ENCODE assay signal across 8 cellular contexts in the genomic region with DNA sequence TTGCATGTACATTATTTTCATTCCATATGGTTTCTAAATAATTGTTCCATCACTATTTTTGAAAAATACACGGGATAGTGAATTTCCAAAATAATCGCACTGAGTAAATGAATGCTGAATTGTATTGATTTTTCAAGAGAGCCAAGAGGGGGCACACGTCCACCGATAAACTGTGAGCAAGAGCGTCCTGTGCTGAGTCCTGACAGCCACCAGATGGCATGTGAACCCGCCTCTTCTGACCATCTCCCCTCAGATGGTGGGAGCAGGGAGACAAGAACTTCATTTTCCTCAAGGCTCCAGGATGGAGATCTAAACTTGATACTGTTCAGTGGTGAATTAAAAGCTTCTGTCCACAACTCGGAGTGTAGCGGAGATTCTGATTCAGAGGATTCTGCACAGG. TPM values are rescaled to one million over a fixed set of nuclear protein-coding genes. Genes with fewer than 3 reads are reported as not detected.
DNase-seq lines count a peak whose midpoint lies in the region; ATAC-seq, FAIRE-seq and TF ChIP-seq lines count a peak whose summit lies in the region.

No MANE protein-coding gene starts in this region.

- H3K27ac ChIP-seq in Panc1 (ENCODE audit: low read length): no peak overlapping the region
- no peak overlapping the region for H3K27ac ChIP-seq in small intestine (ENCODE audit: low read depth in 1 of 2, low read length in 1 of 2)
- H3K27ac ChIP-seq in caudate nucleus (ENCODE audit: low read depth, low read length): no peak overlapping the region

- H3K36me3 ChIP-seq in Panc1 (ENCODE audit: control insufficient read depth, insufficient read depth, low read length): no peaks in the 10 kb centered on the region
- no peaks in the 10 kb centered on the region for H3K36me3 ChIP-seq in bronchial epithelial cell (ENCODE audit: control insufficient read depth, insufficient read depth, low read length)
- H3K36me3 ChIP-seq in small intestine (ENCODE audit: control insufficient read depth in 2 of 2, insufficient read depth in 2 of 2, low read length in 2 of 2): no peaks in the 10 kb centered on the region

- 42 to 48% (median 46%) methylated on average over 8 of the region's 8 CpGs for WGBS in small intestine, 3 donors

- no peaks in the 10 kb centered on the region for H3K4me1 ChIP-seq in Panc1 (ENCODE audit: control insufficient read depth, insufficient read depth, low read length)
- no peaks in the 10 kb centered on the region for H3K4me1 ChIP-seq in small intestine (ENCODE audit: control insufficient read depth in 2 of 2, insufficient read depth in 1 of 2, low read depth in 1 of 2, low read length in 1 of 2)

- FAIRE-seq in bronchial epithelial cell (lab: Jason Lieb, UNC) (no peak), small intestine (lab: Jason Lieb, UNC) (no peak)

- H3K27me3 ChIP-seq in Panc1 (ENCODE audit: control insufficient read depth, insufficient read depth, low read length) (no peaks in the 10 kb centered on the region), bronchial epithelial cell (ENCODE audit: control insufficient read depth, insufficient read depth, low read length) (no peaks in the 10 kb centered on the region), small intestine (ENCODE audit: control insufficient read depth in 2 of 2, insufficient read depth in 2 of 2, low read length in 2 of 2) (no peaks in the 10 kb centered on the region)

- TF ChIP-seq CTCF in Panc1 (IDR thresholded peaks at IDR 0.05): peak; percentile 80
- TF ChIP-seq CTCF in bronchial epithelial cell (IDR thresholded peaks at IDR 0.05; ENCODE audit: insufficient read depth, low read length, severe bottlenecking): no peak

- DNase-seq in NOMO-1 treated with DMSO at 0.1 percent for 48 hours (lab: John Stamatoyannopoulos, UW; ENCODE audit: unreplicated experiment) (peak; percentile 47), NOMO-1 treated with dmso at 0.1 percent for 144 hours (lab: John Stamatoyannopoulos, UW; ENCODE audit: unreplicated experiment) (no peak), Panc1 (ENCODE audit: low read depth, low spot score) (no peak), bronchial epithelial cell (ENCODE audit: low read depth) (peak; percentile 8), small intestine (peak; percentile 37), caudate nucleus (lab: John Stamatoyannopoulos, UW) (no peak)

- BruUV-seq in Panc1 (replicated peaks; lab: Mats Ljungman, UMichigan): no TSS peak

- CTCF ChIA-PET in Panc1 (lab: Charles Lee): no interaction called here

- ATAC-seq in HG03521 (IDR thresholded peaks at IDR 0.05; ENCODE audit: unreplicated experiment): peak; percentile 53
- ATAC-seq in Panc1: peak; percentile 94
- no peak for ATAC-seq in HG03025 (IDR thresholded peaks at IDR 0.05; ENCODE audit: low FRiP score, unreplicated experiment)

- intact Hi-C loops in Panc1 (cut with micrococcal nuclease; ENCODE audit: unreplicated experiment): no loop called here

- POLR2A ChIA-PET in Panc1 (lab: Charles Lee): no interaction called here

- no peaks in the 10 kb centered on the region for H3K9me3 ChIP-seq in Panc1 (ENCODE audit: control insufficient read depth, insufficient read depth, low read depth, low read length)
- H3K9me3 ChIP-seq in small intestine (ENCODE audit: control insufficient read depth, low read depth): no peaks in the 10 kb centered on the region

- no peak overlapping the region for H3K4me3 ChIP-seq in Panc1 (ENCODE audit: low read depth in 2 of 2, low read length in 2 of 2)
- H3K4me3 ChIP-seq in bronchial epithelial cell (ENCODE audit: low read depth, low read length): no peak overlapping the region
- H3K4me3 ChIP-seq in small intestine (ENCODE audit: low read depth in 1 of 2, low read length in 2 of 2): no peak overlapping the region

- in situ Hi-C loops in Panc1 (cut with HindIII; ENCODE audit: low pct_unique_long_range_greater_than_20kb, low sequenced_read_pairs): no loop called here

RNA-seq across cellular contexts. Expression of gene IL9R, which starts 30.6 kb away (rescaled TPM):
- total RNA-seq in Panc1 (2021; ENCODE audit: unreplicated experiment): 0.46 TPM
- polyA plus RNA-seq in Panc1 (2012; ENCODE audit: insufficient read length): not detected
- 0.13 TPM in 1 of 2 replicates, not detected in the other for total RNA-seq in bronchial epithelial cell
- polyA plus RNA-seq in small intestine: under 1 TPM in 2 of 3 donors, not detected in 1; 0.18 to 0.27 TPM

Comparison
In these comparisons a context has a peak if more than half of its experiments do, and no peak if none do; other contexts are left out.
1. DNase-seq: peak in NOMO-1 treated with DMSO at 0.1 percent for 48 hours (single experiment), bronchial epithelial cell (single experiment) and small intestine (single experiment); none in NOMO-1 treated with dmso at 0.1 percent for 144 hours (single experiment), Panc1 (single experiment) and caudate nucleus (0 of 61).